13 cellular contexts compared by ENCODE assay signal in the genomic region with DNA sequence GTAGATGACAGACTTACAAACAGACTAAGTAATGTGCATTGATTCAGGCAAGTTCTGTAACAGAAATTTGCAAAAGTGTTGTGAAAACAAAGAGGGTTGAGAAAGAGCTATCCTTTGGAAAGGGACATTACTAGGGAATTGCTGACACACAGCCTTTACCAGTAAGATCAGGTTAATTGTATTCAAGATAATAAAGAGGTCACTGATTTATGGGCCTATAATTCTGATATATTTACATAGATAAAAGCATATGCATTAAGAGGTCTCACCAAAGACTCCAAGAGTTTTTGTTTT.
DNase-seq lines count a peak whose midpoint lies in the region; ATAC-seq and TF ChIP-seq lines count a peak whose summit lies in the region.
"Had no signal": no experiment of that assay in that cellular context is flagged by ENCODE, and none has a peak within 500 bp of the region (broad histone marks: within the 10 kb centered on the region; RNA-seq: fewer than 3 reads in every experiment).

No MANE protein-coding gene starts in this region.

- H4K20me1 ChIP-seq in PC-9 (ENCODE audit: insufficient read depth) = no peaks in the 10 kb centered on the region

- no peak for TF ChIP-seq CTCF in nephron progenitor cell (IDR thresholded peaks at IDR 0.05)
- no peak for TF ChIP-seq CTCF in PC-9 (conservative IDR thresholded peaks at IDR 0.05)

- H3K27me3 ChIP-seq in PC-9 (ENCODE audit: insufficient read depth, low read depth) = no peaks in the 10 kb centered on the region
- H3K27me3 ChIP-seq: thyroid gland had no signal

- peaks cover 57% of the 10 kb centered on the region for H3K4me1 Mint-ChIP-seq in T-helper 2 cell treated with Interferon-gamma antibody and Interleukin-4, amounts not matched to agents 5 μg/mL and 100 μg/mL, for 36 hours (ENCODE audit: low read depth)
- H3K4me1 Mint-ChIP-seq in T-cell (peaks cover 86 to 91% (median 89%) of the 10 kb centered on the region in 3 donors), nephron progenitor cell (peaks cover 78% of the 10 kb centered on the region)
- peaks cover 55% of the 10 kb centered on the region for H3K4me1 Mint-ChIP-seq in central memory CD8-positive, alpha-beta T cell

- H3K4me3 ChIP-seq in PC-9 = no peak overlapping the region
- H3K4me3 ChIP-seq: thyroid gland had no signal

- H3K36me3 ChIP-seq in PC-9 (ENCODE audit: low read depth) = peaks cover 25% of the 10 kb centered on the region
- H3K36me3 ChIP-seq: thyroid gland had no signal

- peaks cover 86% of the 10 kb centered on the region for H3K79me2 ChIP-seq in PC-9 (ENCODE audit: low read depth)

- POLR2A ChIA-PET in T-cell (lab: Charles Lee) (interaction anchor here (1.0 to 1.1 kb wide), 2 partner anchors 34 to 192 kb away, joined by 3 read pairs; no protein-coding TSS in a partner anchor), PC-9 (lab: Charles Lee; ENCODE audit: unreplicated experiment) (no interaction called here)

- no peak overlapping the region for H2AFZ ChIP-seq in PC-9

- no peak overlapping the region for H3K27ac ChIP-seq in PC-9
- H3K27ac ChIP-seq: KMS-11, thyroid gland had no signal

- H3K9me3 Mint-ChIP-seq in T-helper 2 cell treated with Interferon-gamma antibody and Interleukin-4, amounts not matched to agents 5 μg/mL and 100 μg/mL, for 36 hours = no peaks in the 10 kb centered on the region
- no peaks in the 10 kb centered on the region for H3K9me3 Mint-ChIP-seq in T-cell
- no peaks in the 10 kb centered on the region for H3K9me3 Mint-ChIP-seq in central memory CD8-positive, alpha-beta T cell
- peaks cover 6% of the 10 kb centered on the region for H3K9me3 Mint-ChIP-seq in nephron progenitor cell

- intact Hi-C loops in PC-9 (cut with micrococcal nuclease; ENCODE audit: unreplicated experiment) = no loop called here

- peak overlapping the region; percentile 70 for H3K4me3 Mint-ChIP-seq in T-helper 2 cell treated with Interferon-gamma antibody and Interleukin-4, amounts not matched to agents 5 μg/mL and 100 μg/mL, for 36 hours
- H3K4me3 Mint-ChIP-seq in T-cell (peak overlapping the region in 2 of 3 donors; percentile 37 to 73), nephron progenitor cell (no peak overlapping the region)
- H3K4me3 Mint-ChIP-seq in central memory CD8-positive, alpha-beta T cell = peak overlapping the region; percentile 58

- H3K36me3 Mint-ChIP-seq in T-helper 2 cell treated with Interferon-gamma antibody and Interleukin-4, amounts not matched to agents 5 μg/mL and 100 μg/mL, for 36 hours (ENCODE audit: low read depth) = peaks cover 19% of the 10 kb centered on the region
- peaks cover 11% of the 10 kb centered on the region for H3K36me3 Mint-ChIP-seq in T-cell
- peaks cover 10% of the 10 kb centered on the region for H3K36me3 Mint-ChIP-seq in central memory CD8-positive, alpha-beta T cell (ENCODE audit: insufficient read depth)
- H3K36me3 Mint-ChIP-seq in nephron progenitor cell (ENCODE audit: low read depth) = peaks cover 26% of the 10 kb centered on the region

- H3K9me3 ChIP-seq in PC-9 (ENCODE audit: insufficient read depth, low read depth) = no peaks in the 10 kb centered on the region
- H3K9me3 ChIP-seq: thyroid gland had no signal

- peaks cover 38% of the 10 kb centered on the region for H3K4me1 ChIP-seq in PC-9 (replicated peaks; ENCODE audit: insufficient read depth)

- DNase-seq in T-helper 2 cell treated with Interferon-gamma antibody and Interleukin-4, amounts not matched to agents 5 μg/mL and 100 μg/mL, for 36 hours (ENCODE audit: low spot score) = no peak
- no peak for DNase-seq in T-helper 2 cell
- DNase-seq in T-cell = no peak
- DNase-seq in central memory CD8-positive, alpha-beta T cell (ENCODE audit: low spot score in 2 of 2) = no peak
- DNase-seq in nephron progenitor cell = no peak
- DNase-seq in activated gamma-delta T cell (lab: John Stamatoyannopoulos, UW) = no peak
- no peak for DNase-seq in NK-92 (lab: John Stamatoyannopoulos, UW; ENCODE audit: unreplicated experiment)
- no peak for DNase-seq in PC-9
- DNase-seq: GOT3; retina; stimulated activated CD4-positive, alpha-beta T cell treated with anti-CD3 and anti-CD28 coated beads, Interleukin-2, amount 100 ng/mL, for 24 hours; thyroid gland had no signal

- no peak overlapping the region for H3K4me2 ChIP-seq in PC-9
- H3K4me2 ChIP-seq: KMS-11 had no signal

- no TSS peak for BruUV-seq in PC-9 (replicated peaks; lab: Mats Ljungman, UMichigan)

- no peak for ATAC-seq in T-cell (replicated peaks in 1 of 4)
- no peak for ATAC-seq in central memory CD8-positive, alpha-beta T cell (replicated peaks; ENCODE audit: extremely low read depth, poor library complexity, severe bottlenecking)

- H3F3A ChIP-seq in PC-9 (ENCODE audit: insufficient read depth, low read depth) = peaks cover 36% of the 10 kb centered on the region

- H3K27me3 Mint-ChIP-seq in T-helper 2 cell treated with Interferon-gamma antibody and Interleukin-4, amounts not matched to agents 5 μg/mL and 100 μg/mL, for 36 hours (ENCODE audit: low read depth) = no peaks in the 10 kb centered on the region
- H3K27me3 Mint-ChIP-seq in T-cell = no peaks in the 10 kb centered on the region
- no peaks in the 10 kb centered on the region for H3K27me3 Mint-ChIP-seq in central memory CD8-positive, alpha-beta T cell
- no peaks in the 10 kb centered on the region for H3K27me3 Mint-ChIP-seq in nephron progenitor cell (ENCODE audit: low read depth, poor library complexity)

- CTCF ChIA-PET in T-cell (lab: Charles Lee) = interaction anchor here in 1 of 2 donors (1.9 kb wide), 1 partner anchor 138 kb away, joined by 14 read pairs; a partner anchor contains a TSS
- CTCF ChIA-PET in PC-9 (lab: Charles Lee) = no interaction called here

- H3K27ac Mint-ChIP-seq in T-helper 2 cell treated with Interferon-gamma antibody and Interleukin-4, amounts not matched to agents 5 μg/mL and 100 μg/mL, for 36 hours = peak overlapping the region; percentile 90
- H3K27ac Mint-ChIP-seq in T-cell = peak overlapping the region; percentile 91 to 98
- H3K27ac Mint-ChIP-seq in central memory CD8-positive, alpha-beta T cell (ENCODE audit: low read depth) = peak overlapping the region; percentile 91
- peak overlapping the region; percentile 73 for H3K27ac Mint-ChIP-seq in nephron progenitor cell

- no peaks in the 10 kb centered on the region for H3K9me2 ChIP-seq in PC-9 (ENCODE audit: insufficient read depth)
